18 cellular contexts compared by ENCODE assay signal in the genomic region with DNA sequence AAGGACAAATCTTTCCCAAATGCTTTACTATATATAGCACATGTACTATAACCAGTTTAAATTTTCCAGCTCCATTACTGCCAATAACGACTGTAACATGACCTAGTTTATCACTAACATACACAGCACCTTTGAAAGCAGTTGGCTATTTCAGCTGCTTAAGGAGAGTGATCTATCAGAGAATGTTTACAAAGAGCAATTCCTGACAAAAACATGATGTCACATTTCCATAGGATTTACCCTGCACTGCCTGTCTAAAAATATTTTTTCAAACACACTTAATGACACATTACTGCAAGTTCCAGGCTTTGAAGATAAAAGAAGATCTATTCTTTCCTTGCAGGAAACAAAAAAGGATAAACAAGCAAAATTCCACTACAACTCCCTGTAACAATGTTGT. TPM values are rescaled to one million over a fixed set of nuclear protein-coding genes. Genes with fewer than 3 reads are reported as not detected.
DNase-seq lines count a peak whose midpoint lies in the region; ATAC-seq and TF ChIP-seq lines count a peak whose summit lies in the region.
"Had no signal": no experiment of that assay in that cellular context is flagged by ENCODE, and none has a peak within 500 bp of the region (broad histone marks: within the 10 kb centered on the region; RNA-seq: fewer than 3 reads in every experiment).

No MANE protein-coding gene starts in this region.

- no peak for ATAC-seq in HG03280 (IDR thresholded peaks at IDR 0.05; ENCODE audit: unreplicated experiment)
- ATAC-seq in GM21360 (IDR thresholded peaks at IDR 0.05; ENCODE audit: unreplicated experiment): no peak
- ATAC-seq: A549; activated naive CD8-positive, alpha-beta T cell treated with anti-CD3 and anti-CD28 coated beads, Interleukin-2, amount 50 U/mL, for 24 hours; heart right ventricle; lower lobe of right lung had no signal

- DNase-seq in NCI-H748 (lab: John Stamatoyannopoulos, UW; ENCODE audit: unreplicated experiment): peak; percentile 14
- no peak for DNase-seq in NCI-H748 treated with DMSO at 0.1 percent for 48 hours (lab: John Stamatoyannopoulos, UW)
- no peak for DNase-seq in WERI-Rb-1
- no peak for DNase-seq in type B pancreatic cell (ENCODE audit: extremely low spot score, unreplicated experiment)
- no peak for DNase-seq in activated CD4-positive, CD25-positive, alpha-beta regulatory T cell (lab: John Stamatoyannopoulos, UW)
- DNase-seq: activated naive CD8-positive, alpha-beta T cell treated with anti-CD3 and anti-CD28 coated beads, Interleukin-2, amount 50 U/mL, for 24 hours; central memory CD4-positive, alpha-beta T cell; DMS 273 treated with DMSO at 0.1 percent for 48 hours; heart right ventricle; lower lobe of right lung; naive B cell; NCI-H1436 treated with DMSO at 0.1 percent for 48 hours; NCI-H446 treated with DMSO at 0.1 percent for 48 hours; T-helper 2 cell had no signal

- H3K27ac ChIP-seq in WERI-Rb-1: peak overlapping the region; percentile 96
- H3K27ac ChIP-seq in mesodermal cell (ENCODE audit: low read depth, low read length, severe bottlenecking): peak overlapping the region; percentile 74
- H3K27ac ChIP-seq: A549, heart right ventricle, lower lobe of right lung had no signal

- 43% methylated on average over 1 of the region's 1 CpG; no CpG with 5 or more reads in 1 of the 2 experiments for WGBS in mesodermal cell (ENCODE audit: insufficient coverage in 2 of 2), 2 experiments

- H3K27me3 ChIP-seq in WERI-Rb-1 (ENCODE audit: insufficient read depth, low read depth, severe bottlenecking): no peaks in the 10 kb centered on the region
- H3K27me3 ChIP-seq: heart right ventricle had no signal

- peaks cover 4% of the 10 kb centered on the region for H3K36me3 Mint-ChIP-seq in type B pancreatic cell
- H3K36me3 Mint-ChIP-seq: naive B cell had no signal

- no peaks in the 10 kb centered on the region for H3K27me3 Mint-ChIP-seq in type B pancreatic cell
- H3K27me3 Mint-ChIP-seq: activated naive CD8-positive, alpha-beta T cell treated with anti-CD3 and anti-CD28 coated beads, Interleukin-2, amount 50 U/mL, for 24 hours; naive B cell had no signal

- H3K36me3 ChIP-seq in WERI-Rb-1: peaks cover 6% of the 10 kb centered on the region
- peaks cover 15% of the 10 kb centered on the region for H3K36me3 ChIP-seq in mesodermal cell (ENCODE audit: control insufficient read depth, insufficient read depth, low read length)
- H3K36me3 ChIP-seq: lower lobe of right lung had no signal

- peaks cover 79% of the 10 kb centered on the region for H3K4me1 Mint-ChIP-seq in type B pancreatic cell (ENCODE audit: unreplicated experiment)

- no peaks in the 10 kb centered on the region for H3K9me3 ChIP-seq in WERI-Rb-1 (ENCODE audit: severe bottlenecking)
- no peaks in the 10 kb centered on the region for H3K9me3 ChIP-seq in mesodermal cell (ENCODE audit: control insufficient read depth, low read length)
- H3K9me3 ChIP-seq: A549, heart right ventricle, lower lobe of right lung had no signal

- no peak overlapping the region for H3K4me3 ChIP-seq in WERI-Rb-1 (ENCODE audit: low read depth, low read length)
- no peak overlapping the region for H3K4me3 ChIP-seq in mesodermal cell (ENCODE audit: extremely low read depth, insufficient read depth, low read length, poor library complexity, severe bottlenecking)
- H3K4me3 ChIP-seq: A549, heart right ventricle, lower lobe of right lung had no signal

- peaks cover 89% of the 10 kb centered on the region for H3K4me1 ChIP-seq in mesodermal cell (ENCODE audit: control insufficient read depth, insufficient read depth, low read length, poor library complexity, severe bottlenecking)

- peak overlapping the region; percentile 69 for H3K27ac Mint-ChIP-seq in type B pancreatic cell
- H3K27ac Mint-ChIP-seq: activated naive CD8-positive, alpha-beta T cell treated with anti-CD3 and anti-CD28 coated beads, Interleukin-2, amount 50 U/mL, for 24 hours had no signal

- H3K4me3 Mint-ChIP-seq in type B pancreatic cell: peak overlapping the region; percentile 8
- H3K4me3 Mint-ChIP-seq: activated naive CD8-positive, alpha-beta T cell treated with anti-CD3 and anti-CD28 coated beads, Interleukin-2, amount 50 U/mL, for 24 hours had no signal

- no peaks in the 10 kb centered on the region for H3K9me3 Mint-ChIP-seq in type B pancreatic cell
- H3K9me3 Mint-ChIP-seq: activated naive CD8-positive, alpha-beta T cell treated with anti-CD3 and anti-CD28 coated beads, Interleukin-2, amount 50 U/mL, for 24 hours; naive B cell had no signal

- no peak for TF ChIP-seq CTCF in WERI-Rb-1 (IDR thresholded peaks at IDR 0.05; ENCODE audit: low read depth, low read length)
- no peak for TF ChIP-seq CTCF in type B pancreatic cell (conservative IDR thresholded peaks at IDR 0.05)

RNA-seq across cellular contexts. Expression of a gene that starts 40.6 kb away (rescaled TPM):
- polyA plus RNA-seq in mesodermal cell (2013, experiment 1 of 2): 56.5 TPM
- 65.2 TPM for polyA plus RNA-seq in mesodermal cell (2013, experiment 2 of 2)
- 34.1 and 71.2 TPM in 2 replicates for total RNA-seq in type B pancreatic cell (ENCODE audit: low replicate concordance)
